ENCODE assay signal across 33 cellular contexts in genomic region chr12:114361992-114362391, GRCh38. TPM values are rescaled to one million over a fixed set of nuclear protein-coding genes. Genes with fewer than 3 reads are reported as not detected.
"Had no signal": no experiment of that assay in that cellular context is flagged by ENCODE, and none has a peak within 500 bp of the region (broad histone marks: within the 10 kb centered on the region; RNA-seq: fewer than 3 reads in every experiment).

No MANE protein-coding gene starts in this region.

- H3K36me3 Mint-ChIP-seq: activated CD4-positive, alpha-beta memory T cell treated with anti-CD3 and anti-CD28 coated beads for 36 hours; activated naive CD8-positive, alpha-beta T cell treated with anti-CD3 and anti-CD28 coated beads for 36 hours had no signal

- H3K4me3 Mint-ChIP-seq: activated B cell treated with CpG ODN at 0.5 μM for 24 hours; activated CD4-positive, alpha-beta memory T cell treated with anti-CD3 and anti-CD28 coated beads for 36 hours; activated naive CD8-positive, alpha-beta T cell treated with anti-CD3 and anti-CD28 coated beads for 36 hours had no signal

- H3K27me3 ChIP-seq: brain microvascular endothelial cell had no signal

- H3K27ac Mint-ChIP-seq: activated B cell treated with CpG ODN at 0.5 μM for 24 hours; activated CD4-positive, alpha-beta memory T cell treated with anti-CD3 and anti-CD28 coated beads for 36 hours; activated naive CD8-positive, alpha-beta T cell treated with anti-CD3 and anti-CD28 coated beads for 36 hours had no signal

- H3K36me3 ChIP-seq: brain microvascular endothelial cell had no signal

- H3K27me3 Mint-ChIP-seq: activated B cell treated with CpG ODN at 0.5 μM for 24 hours; activated CD4-positive, alpha-beta memory T cell treated with anti-CD3 and anti-CD28 coated beads for 36 hours had no signal

- ATAC-seq: Panc1 had no signal

- DNase-seq: activated B cell treated with CpG ODN at 0.5 μM for 24 hours; activated CD4-positive, alpha-beta memory T cell treated with anti-CD3 and anti-CD28 coated beads for 36 hours; activated CD4-positive, alpha-beta T cell treated with anti-CD3 and anti-CD28 coated beads for 4 hours; activated CD4-positive, alpha-beta T cell treated with anti-CD3 and anti-CD28 coated beads, Interleukin-2, amount 50 U/mL, for 1 hour; activated CD4-positive, CD25-positive, alpha-beta regulatory T cell treated with anti-CD3 and anti-CD28 coated beads, Interleukin-2, amount 50 U/mL, for 72 hours; activated CD8-positive, alpha-beta memory T cell treated with anti-CD3 and anti-CD28 coated beads, Interleukin-2, amount 50 U/mL, for 4 hours; activated effector memory CD4-positive, alpha-beta T cell treated with Interleukin-2 at 50 U/mL for 16 hours; activated naive CD4-positive, alpha-beta T cell; activated naive CD4-positive, alpha-beta T cell treated with anti-CD3 and anti-CD28 coated beads, Interleukin-2, amount 50 U/mL, for 16 hours; activated naive CD8-positive, alpha-beta T cell treated with anti-CD3 and anti-CD28 coated beads for 36 hours; activated T-cell treated with anti-CD3 and anti-CD28 coated beads for 4 hours; activated T-cell treated with anti-CD3 and anti-CD28 coated beads, Interleukin-2, amount 50 U/mL, for 48 hours; amniotic stem cell; aorta; brain microvascular endothelial cell; MM.1S; MV-4-11; NCI-H1092; NCI-H1436 treated with DMSO at 0.1 percent for 48 hours; NCI-H1694 treated with DMSO at 0.1 percent for 48 hours; NCI-H2029; NCI-H345; NCI-H524 treated with DMSO at 0.1 percent for 48 hours; SW 1271; T-helper 1 cell; T-helper 2 cell; T-helper 9 cell had no signal

- H3K4me1 Mint-ChIP-seq: activated B cell treated with CpG ODN at 0.5 μM for 24 hours; activated naive CD8-positive, alpha-beta T cell treated with anti-CD3 and anti-CD28 coated beads for 36 hours had no signal

- H3K27ac ChIP-seq: brain microvascular endothelial cell, KMS-11, VCaP had no signal

- H3K9ac ChIP-seq: KMS-11 had no signal

RNA-seq across cellular contexts. Expression of gene TBX5, which starts 44.0 kb away (rescaled TPM):
- total RNA-seq: activated B cell treated with CpG ODN at 0.5 μM for 24 hours; activated CD4-positive, alpha-beta memory T cell treated with anti-CD3 and anti-CD28 coated beads for 36 hours; activated naive CD8-positive, alpha-beta T cell treated with anti-CD3 and anti-CD28 coated beads for 36 hours; LHCN-M2; NCI-H460; RPMI7951 had no signal
